8 cellular contexts compared by ENCODE assay signal in the genomic region with DNA sequence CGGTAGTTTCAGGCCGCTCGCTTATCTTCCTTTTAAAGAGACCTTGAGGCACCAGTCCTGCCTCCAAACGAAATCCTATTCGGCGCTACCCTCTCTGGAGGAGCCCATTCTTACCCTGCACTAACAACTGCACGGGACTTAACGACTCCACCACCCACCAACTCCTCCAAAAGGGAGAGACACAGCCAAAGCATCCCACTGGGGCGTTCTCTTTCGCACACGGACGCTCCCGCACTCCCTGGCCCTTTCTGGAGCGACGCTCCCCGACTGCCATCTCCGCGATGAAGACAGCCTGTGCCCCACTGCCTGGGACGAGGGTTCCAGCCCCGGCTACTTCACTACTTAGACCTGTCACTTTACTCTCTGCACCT. TPM values are rescaled to one million over a fixed set of nuclear protein-coding genes. Genes with fewer than 3 reads are reported as not detected.
DNase-seq lines count a peak whose midpoint lies in the region; ATAC-seq and TF ChIP-seq lines count a peak whose summit lies in the region.

No MANE protein-coding gene starts in this region.

- peak; percentile 4 to 27 for ATAC-seq in activated naive CD4-positive, alpha-beta T cell treated with anti-CD3 and anti-CD28 coated beads, Interleukin-2, amount 50 U/mL, for 72 hours

- H3K4me3 ChIP-seq in CD8-positive, alpha-beta memory T cell (ENCODE audit: low read length): peak overlapping the region; percentile 89
- H3K4me3 ChIP-seq in right atrium auricular region (peak overlapping the region; percentile 69 to 89), skeletal muscle satellite cell (ENCODE audit: low read length) (peak overlapping the region; percentile 81), HAP-1 (no peak overlapping the region)

- in situ Hi-C loops in HAP-1 (cut with MboI; ENCODE audit: low sequenced_read_pairs): no loop called here

- H3K27ac ChIP-seq in CD8-positive, alpha-beta memory T cell (ENCODE audit: low read depth, low read length): peak overlapping the region; percentile 87
- H3K27ac ChIP-seq in right atrium auricular region: peak overlapping the region; percentile 96 to 97

- H3K4me1 ChIP-seq in CD8-positive, alpha-beta memory T cell (ENCODE audit: insufficient read depth, low read length): peaks cover 42% of the 10 kb centered on the region
- H3K4me1 ChIP-seq in right atrium auricular region (peaks cover 0 to 33% of the 10 kb centered on the region in 2 donors), skeletal muscle satellite cell (ENCODE audit: control insufficient read depth, insufficient read depth, low read length) (peaks cover 10% of the 10 kb centered on the region), HAP-1 (no peaks in the 10 kb centered on the region)

- TF ChIP-seq CTCF in HFFc6 (IDR thresholded peaks at IDR 0.05) (no peak), right atrium auricular region (IDR thresholded peaks at IDR 0.05) (no peak)

- CTCF ChIA-PET in CD8-positive, alpha-beta memory T cell (lab: Charles Lee): interaction anchor here (1.1 to 2.9 kb wide), 7 partner anchors 10 to 177 kb away, joined by 3 to 25 read pairs (median 13); a partner anchor contains a TSS

- peaks cover 0 to 7% (median 4%) of the 10 kb centered on the region in 3 donors for H3K36me3 Mint-ChIP-seq in CD8-positive, alpha-beta memory T cell
- no peaks in the 10 kb centered on the region for H3K36me3 Mint-ChIP-seq in HFFc6 (ENCODE audit: low read depth)
- peaks cover 6 to 18% of the 10 kb centered on the region in 2 donors for H3K36me3 Mint-ChIP-seq in activated naive CD4-positive, alpha-beta T cell treated with anti-CD3 and anti-CD28 coated beads, Interleukin-2, amount 50 U/mL, for 72 hours

- H3K9me3 Mint-ChIP-seq in CD8-positive, alpha-beta memory T cell: no peaks in the 10 kb centered on the region
- no peaks in the 10 kb centered on the region for H3K9me3 Mint-ChIP-seq in HFFc6
- H3K9me3 Mint-ChIP-seq in activated naive CD4-positive, alpha-beta T cell treated with anti-CD3 and anti-CD28 coated beads, Interleukin-2, amount 50 U/mL, for 72 hours: peaks cover 0 to 4% of the 10 kb centered on the region in 2 donors

- H3K9me3 ChIP-seq in CD8-positive, alpha-beta memory T cell (ENCODE audit: low read length): no peaks in the 10 kb centered on the region
- H3K9me3 ChIP-seq in right atrium auricular region: no peaks in the 10 kb centered on the region
- no peaks in the 10 kb centered on the region for H3K9me3 ChIP-seq in skeletal muscle satellite cell (replicated peaks; ENCODE audit: low read length)
- H3K9me3 ChIP-seq in HAP-1: no peaks in the 10 kb centered on the region

- peak overlapping the region; percentile 86 for H3K4me2 ChIP-seq in skeletal muscle satellite cell (ENCODE audit: low read length)

- no peaks in the 10 kb centered on the region for H3K36me3 ChIP-seq in CD8-positive, alpha-beta memory T cell (ENCODE audit: insufficient read depth, low read length)
- no peaks in the 10 kb centered on the region for H3K36me3 ChIP-seq in right atrium auricular region
- no peaks in the 10 kb centered on the region for H3K36me3 ChIP-seq in skeletal muscle satellite cell (ENCODE audit: insufficient read depth, low read length)
- no peaks in the 10 kb centered on the region for H3K36me3 ChIP-seq in HAP-1 (replicated peaks)

- H3K27me3 Mint-ChIP-seq in CD8-positive, alpha-beta memory T cell: no peaks in the 10 kb centered on the region
- H3K27me3 Mint-ChIP-seq in HFFc6 (ENCODE audit: insufficient read depth): no peaks in the 10 kb centered on the region

- POLR2A ChIA-PET in CD8-positive, alpha-beta memory T cell (lab: Charles Lee): interaction anchor here (0.7 to 4.9 kb wide), 10 partner anchors 8 to 138 kb away, joined by 3 to 69 read pairs (median 4); a partner anchor contains a TSS

- DNase-seq in CD8-positive, alpha-beta memory T cell: no peak
- DNase-seq in HFFc6: no peak
- no peak for DNase-seq in activated naive CD4-positive, alpha-beta T cell treated with anti-CD3 and anti-CD28 coated beads, Interleukin-2, amount 50 U/mL, for 72 hours (ENCODE audit: low spot score in 2 of 2)
- no peak for DNase-seq in right atrium auricular region (ENCODE audit: low spot score)
- DNase-seq in GDM1 (lab: John Stamatoyannopoulos, UW): no peak
- no peak for DNase-seq in HAP-1 (ENCODE audit: low spot score in 2 of 2)
- no peak for DNase-seq in NCI-H2171 (lab: John Stamatoyannopoulos, UW)

- peak overlapping the region; percentile 79 to 98 (median 95) for H3K4me3 Mint-ChIP-seq in CD8-positive, alpha-beta memory T cell
- H3K4me3 Mint-ChIP-seq in HFFc6: peak overlapping the region; percentile 88

- H3K27me3 ChIP-seq in CD8-positive, alpha-beta memory T cell (ENCODE audit: insufficient read depth, low read length, poor library complexity, severe bottlenecking): no peaks in the 10 kb centered on the region
- H3K27me3 ChIP-seq in right atrium auricular region: no peaks in the 10 kb centered on the region
- H3K27me3 ChIP-seq in skeletal muscle satellite cell (ENCODE audit: control insufficient read depth, insufficient read depth, low read length): no peaks in the 10 kb centered on the region
- peaks cover 3% of the 10 kb centered on the region; the same call in 1 of the 2 replicates for H3K27me3 ChIP-seq in HAP-1 (ENCODE audit: low read depth)

- peak overlapping the region; percentile 78 for H3K9ac ChIP-seq in skeletal muscle satellite cell (ENCODE audit: low read depth, low read length)

- H3K4me1 Mint-ChIP-seq in CD8-positive, alpha-beta memory T cell: peaks cover 76 to 95% (median 89%) of the 10 kb centered on the region in 3 donors
- peaks cover 22% of the 10 kb centered on the region for H3K4me1 Mint-ChIP-seq in HFFc6 (ENCODE audit: low read depth)

- H3K27ac Mint-ChIP-seq in CD8-positive, alpha-beta memory T cell: peak overlapping the region; percentile 99 to 100 (median 99)
- peak overlapping the region; percentile 74 for H3K27ac Mint-ChIP-seq in HFFc6
- H3K27ac Mint-ChIP-seq in activated naive CD4-positive, alpha-beta T cell treated with anti-CD3 and anti-CD28 coated beads, Interleukin-2, amount 50 U/mL, for 72 hours: peak overlapping the region; percentile 95 to 97

RNA-seq across cellular contexts. Expression of a gene that starts 0.6 kb away (rescaled TPM):
- total RNA-seq in CD8-positive, alpha-beta memory T cell: 10 to 100 TPM; 12.4 to 13.0 TPM
- polyA plus RNA-seq in CD8-positive, alpha-beta memory T cell: 27.7 TPM
- total RNA-seq in HFFc6 (2021; fragmentation: NEBNext Ultra II Directional; extraction: Animal tissue kit (Norgen Biotek cat#: 25700)): 10 to 100 TPM in 5 of 6 experiments, 1 to 10 TPM in 1; 9.3 to 11.8 (median 10.8) TPM
- total RNA-seq in activated naive CD4-positive, alpha-beta T cell treated with anti-CD3 and anti-CD28 coated beads, Interleukin-2, amount 50 U/mL, for 72 hours: 10 to 100 TPM; 14.9 to 17.7 TPM
- total RNA-seq in right atrium auricular region: 10 to 100 TPM; 20.8 to 21.8 TPM
- total RNA-seq in skeletal muscle satellite cell (2012; rRNA removed): 9.4 and 13.8 TPM in 2 replicates

RNA-seq across cellular contexts. Expression of a gene that starts 12.6 kb away (rescaled TPM):
- 10 to 100 TPM; 15.2 to 16.1 TPM for total RNA-seq in CD8-positive, alpha-beta memory T cell
- polyA plus RNA-seq in CD8-positive, alpha-beta memory T cell: 40.4 TPM
- total RNA-seq in HFFc6 (2021; fragmentation: NEBNext Ultra II Directional; extraction: Animal tissue kit (Norgen Biotek cat#: 25700)): under 1 TPM in 5 of 6 experiments, not detected in 1; 0.07 to 0.34 (median 0.20) TPM
- 10 to 100 TPM; 13.8 to 15.2 TPM for total RNA-seq in activated naive CD4-positive, alpha-beta T cell treated with anti-CD3 and anti-CD28 coated beads, Interleukin-2, amount 50 U/mL, for 72 hours
- total RNA-seq in right atrium auricular region: 1 to 10 TPM in 1 of 2 donors, under 1 TPM in 1; 0.26 to 1.3 TPM
- not detected in 2 replicates for total RNA-seq in skeletal muscle satellite cell (2012; rRNA removed)

Comparison
In these comparisons a context has a peak if more than half of its experiments do, and no peak if none do; other contexts are left out.
1. RNA of a gene that starts 12.6 kb away (total RNA-seq): 15.2 to 16.1 TPM in CD8-positive, alpha-beta memory T cell and 13.8 to 15.2 TPM in activated naive CD4-positive, alpha-beta T cell treated with anti-CD3 and anti-CD28 coated beads, Interleukin-2, amount 50 U/mL, for 72 hours; 0.26 to 1.3 TPM in right atrium auricular region and 0.07 to 0.34 TPM in HFFc6; every median in the first group is over 4 times any median in the second.
2. Peak in every context shown above with its lines, with median percentiles within 50 percentile points of each other: H3K27ac Mint-ChIP-seq.